In genomic region chr5:29720954-29721353, GRCh38 we compare ENCODE assay signal across 20 cellular contexts.
DNase-seq lines count a peak whose midpoint lies in the region; ATAC-seq and TF ChIP-seq lines count a peak whose summit lies in the region.
"Had no signal": no experiment of that assay in that cellular context is flagged by ENCODE, and none has a peak within 500 bp of the region (broad histone marks: within the 10 kb centered on the region; RNA-seq: fewer than 3 reads in every experiment).

No MANE protein-coding gene starts in this region.

- no peak overlapping the region for H3K4me3 ChIP-seq in GM23338
- no peak overlapping the region for H3K4me3 ChIP-seq in PC-3 (ENCODE audit: low read length)
- no peak overlapping the region for H3K4me3 ChIP-seq in endodermal cell (ENCODE audit: low read length)
- H3K4me3 ChIP-seq: BLaER1, GM12878, GM23248 had no signal

- no TSS peak for BruUV-seq in PC-3 (replicated peaks; lab: Mats Ljungman, UMichigan)

- H3K4me1 ChIP-seq in GM23338 (ENCODE audit: insufficient read depth) (no peaks in the 10 kb centered on the region), PC-3 (ENCODE audit: insufficient read depth, low read length) (no peaks in the 10 kb centered on the region), endodermal cell (ENCODE audit: control insufficient read depth, insufficient read depth, low read length) (no peaks in the 10 kb centered on the region)
- H3K4me1 ChIP-seq: BLaER1 had no signal

- no peaks in the 10 kb centered on the region for H3K27me3 Mint-ChIP-seq in GM23338 (ENCODE audit: insufficient read depth, low read depth, poor library complexity)
- H3K27me3 Mint-ChIP-seq in endodermal cell (ENCODE audit: insufficient read depth) = no peaks in the 10 kb centered on the region
- H3K27me3 Mint-ChIP-seq: CD8-positive, alpha-beta memory T cell had no signal

- TF ChIP-seq CTCF in GM23338 (conservative IDR thresholded peaks at IDR 0.05; ENCODE audit: low read depth in 2 of 2) (peak in 1 of 2 experiments; percentile 37; a peak in 2 of 4 replicates), PC-3 (conservative IDR thresholded peaks at IDR 0.05; ENCODE audit: low read depth, low read length) (peak; percentile 46), endodermal cell (conservative IDR thresholded peaks at IDR 0.05) (peak; percentile 33), GM20000 (IDR thresholded peaks at IDR 0.05; ENCODE audit: extremely low read depth, missing control alignments) (no peak)

- H3K27ac ChIP-seq in GM23338 (ENCODE audit: low read depth) (no peak overlapping the region), PC-3 (ENCODE audit: low read length) (no peak overlapping the region), endodermal cell (ENCODE audit: low read depth, low read length) (no peak overlapping the region)
- H3K27ac ChIP-seq: BLaER1, GM23248 had no signal

- ATAC-seq in GM23338 (no peak), PC-3 (peak; percentile 59; the same call in 1 of the 2 replicates)
- ATAC-seq: GM12878 had no signal

- H3K4me3 Mint-ChIP-seq in GM23338 (no peak overlapping the region), endodermal cell (no peak overlapping the region)
- H3K4me3 Mint-ChIP-seq: CD8-positive, alpha-beta memory T cell had no signal

- H3K9me2 ChIP-seq in GM23338 (ENCODE audit: insufficient read depth) (no peaks in the 10 kb centered on the region), PC-3 (replicated peaks; ENCODE audit: low read length) (no peaks in the 10 kb centered on the region)
- H3K9me2 ChIP-seq: SK-N-SH had no signal

- no peaks in the 10 kb centered on the region for H3F3A ChIP-seq in GM23338 (replicated peaks; ENCODE audit: low read depth)
- no peaks in the 10 kb centered on the region for H3F3A ChIP-seq in PC-3 (ENCODE audit: low read length, unreplicated experiment)

- intact Hi-C loops in PC-3 (cut with micrococcal nuclease) = no loop called here

- no peak overlapping the region for H3K9ac ChIP-seq in PC-3 (ENCODE audit: low read length)
- H3K9ac ChIP-seq in endodermal cell (ENCODE audit: extremely low read depth, low read length, poor library complexity, severe bottlenecking) = no peak overlapping the region
- H3K9ac ChIP-seq: BLaER1, GM23248, SK-N-SH had no signal

- H3K36me3 ChIP-seq in GM23338 (ENCODE audit: insufficient read depth) (no peaks in the 10 kb centered on the region), PC-3 (ENCODE audit: low read depth, low read length) (no peaks in the 10 kb centered on the region), endodermal cell (ENCODE audit: control insufficient read depth, insufficient read depth, low read length) (no peaks in the 10 kb centered on the region)
- H3K36me3 ChIP-seq: BLaER1 had no signal

- H2AFZ ChIP-seq in GM23338 = no peak overlapping the region
- no peak overlapping the region for H2AFZ ChIP-seq in PC-3 (ENCODE audit: low read length)
- H2AFZ ChIP-seq: GM23248 had no signal

- H3K36me3 Mint-ChIP-seq in GM23338 (ENCODE audit: low read depth) (no peaks in the 10 kb centered on the region), endodermal cell (ENCODE audit: low read depth) (no peaks in the 10 kb centered on the region)
- H3K36me3 Mint-ChIP-seq: CD8-positive, alpha-beta memory T cell had no signal

- H3K9me3 ChIP-seq in PC-3 (ENCODE audit: low read length) = no peaks in the 10 kb centered on the region
- H3K9me3 ChIP-seq in endodermal cell (ENCODE audit: control insufficient read depth, low read length) = no peaks in the 10 kb centered on the region
- H3K9me3 ChIP-seq: BLaER1, SK-N-SH had no signal

- H4K20me1 ChIP-seq in GM23338 (replicated peaks; ENCODE audit: insufficient read depth) = no peaks in the 10 kb centered on the region
- H4K20me1 ChIP-seq in PC-3 (ENCODE audit: low read length) = no peaks in the 10 kb centered on the region
- H4K20me1 ChIP-seq: BLaER1 had no signal

- no peaks in the 10 kb centered on the region for H3K27me3 ChIP-seq in GM23338 (ENCODE audit: insufficient read depth)
- no peaks in the 10 kb centered on the region for H3K27me3 ChIP-seq in PC-3 (ENCODE audit: low read length)
- H3K27me3 ChIP-seq in endodermal cell (ENCODE audit: control insufficient read depth, insufficient read depth, low read length, poor library complexity, severe bottlenecking) = no peaks in the 10 kb centered on the region
- H3K27me3 ChIP-seq: BLaER1 had no signal

- H3K4me1 Mint-ChIP-seq in GM23338 (no peaks in the 10 kb centered on the region), endodermal cell (no peaks in the 10 kb centered on the region)
- H3K4me1 Mint-ChIP-seq: CD8-positive, alpha-beta memory T cell had no signal

- peak; percentile 0 for DNase-seq in NCI-H146 (lab: John Stamatoyannopoulos, UW)
- no peak for DNase-seq in NCI-H146 treated with DMSO at 0.1 percent for 48 hours (lab: John Stamatoyannopoulos, UW; ENCODE audit: unreplicated experiment)
- peak; percentile 2 for DNase-seq in GM23338 (ENCODE audit: low spot score)
- DNase-seq in PC-3 = peak; percentile 15
- no peak for DNase-seq in endodermal cell
- DNase-seq in NCI-H226 = no peak
- no peak for DNase-seq in GM20000 (ENCODE audit: low spot score)
- DNase-seq in HCEC 1CT = no peak
- DNase-seq: CD8-positive, alpha-beta memory T cell; GDM1; GM23248; MM.1S; NCI-H1105; NCI-H187; NCI-H2171 treated with DMSO at 0.1 percent for 48 hours; RPMI8226; SK-N-SH; T-helper 1 cell had no signal

- H3K79me2 ChIP-seq in GM23338 (replicated peaks; ENCODE audit: insufficient read depth) = no peaks in the 10 kb centered on the region
- no peaks in the 10 kb centered on the region for H3K79me2 ChIP-seq in PC-3 (ENCODE audit: low read length)

- H3K27ac Mint-ChIP-seq in GM23338 (no peak overlapping the region), endodermal cell (no peak overlapping the region)
- H3K27ac Mint-ChIP-seq: CD8-positive, alpha-beta memory T cell had no signal

- POLR2A ChIA-PET in PC-3 (lab: Charles Lee; ENCODE audit: unreplicated experiment) = no interaction called here

- CTCF ChIA-PET in PC-3 (lab: Charles Lee) = no interaction called here

- H3K4me2 ChIP-seq in GM23338 = no peak overlapping the region
- no peak overlapping the region for H3K4me2 ChIP-seq in PC-3 (ENCODE audit: low read length)
- H3K4me2 ChIP-seq: BLaER1, SK-N-SH had no signal

- no peaks in the 10 kb centered on the region; the same call in 2 of the 3 replicates for H3K9me3 Mint-ChIP-seq in GM23338
- no peaks in the 10 kb centered on the region for H3K9me3 Mint-ChIP-seq in endodermal cell

TF ChIP-seq in GM23338, 12 proteins besides CTCF, POLR2A, EP300 and RAD21:
- TF ChIP-seq NANOG (IDR thresholded peaks at IDR 0.05; ENCODE audit: borderline replicate concordance) (no peak), CREB1 (CRISPR knock-in tag; IDR thresholded peaks at IDR 0.05; ENCODE audit: low read depth) (no peak), ZNF114 (CRISPR knock-in tag; IDR thresholded peaks at IDR 0.05) (no peak), ZNF462 (CRISPR knock-in tag; IDR thresholded peaks at IDR 0.05) (no peak)

Comparison
In these comparisons a context has a peak if more than half of its experiments do, and no peak if none do; other contexts are left out.
1. DNase-seq: peak in NCI-H146 (single experiment), GM23338 (single experiment) and PC-3 (single experiment); none in NCI-H146 treated with DMSO at 0.1 percent for 48 hours (single experiment), endodermal cell (single experiment), NCI-H226 (single experiment), GM20000 (single experiment) and HCEC 1CT (single experiment).